ENCODE assay signal across 1 cellular context in the genomic region with DNA sequence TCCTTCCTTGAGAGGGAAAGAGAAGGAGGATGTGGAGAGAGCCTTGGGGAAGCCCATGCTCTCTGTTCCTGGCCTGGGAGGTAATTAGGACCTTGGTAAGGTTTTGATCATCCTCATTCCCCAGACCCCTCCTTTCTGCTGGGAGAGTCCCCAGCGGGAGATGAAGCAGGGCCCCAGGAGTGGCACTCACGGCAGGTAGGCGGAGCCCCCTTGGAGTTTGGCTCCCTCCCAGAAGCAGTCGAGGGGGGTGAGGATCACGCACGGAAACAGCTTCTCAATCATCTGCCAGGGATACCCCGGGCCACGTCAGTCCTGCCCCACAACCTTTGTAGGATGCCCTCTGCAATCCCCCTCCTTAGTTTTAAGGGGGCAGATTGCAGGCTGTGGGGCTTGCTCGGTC.
TF ChIP-seq lines count a peak whose summit lies in the region.

No MANE protein-coding gene starts in this region.

TF ChIP-seq in HepG2, 621 proteins besides CTCF, POLR2A, EP300 and RAD21:
- TF ChIP-seq SRF (IDR thresholded peaks at IDR 0.05; ENCODE audit: low read depth, low read length), result no peak
- TF ChIP-seq FOXJ3 (CRISPR knock-in tag; IDR thresholded peaks at IDR 0.05; ENCODE audit: borderline replicate concordance), result no peak
- no peak for TF ChIP-seq ZNF713 (CRISPR knock-in tag; IDR thresholded peaks at IDR 0.05)
- TF ChIP-seq GFI1 (CRISPR knock-in tag; IDR thresholded peaks at IDR 0.05; ENCODE audit: borderline replicate concordance), result no peak
- TF ChIP-seq ZNF563 (CRISPR knock-in tag; IDR thresholded peaks at IDR 0.05), result no peak
- TF ChIP-seq ZSCAN31 (CRISPR knock-in tag; IDR thresholded peaks at IDR 0.05; ENCODE audit: low read depth), result no peak
- no peak for TF ChIP-seq SMAD1 (CRISPR knock-in tag; IDR thresholded peaks at IDR 0.05; ENCODE audit: borderline replicate concordance, low read depth)
- no peak for TF ChIP-seq SNAPC2 (CRISPR knock-in tag; IDR thresholded peaks at IDR 0.05)
- TF ChIP-seq PREB (CRISPR knock-in tag; IDR thresholded peaks at IDR 0.05), result no peak
- no peak for TF ChIP-seq HIVEP1 (CRISPR knock-in tag; IDR thresholded peaks at IDR 0.05)
- TF ChIP-seq PBX2 (CRISPR knock-in tag; IDR thresholded peaks at IDR 0.05), result no peak
- no peak for TF ChIP-seq WIZ (CRISPR knock-in tag; IDR thresholded peaks at IDR 0.05)
- TF ChIP-seq ZNF3 (CRISPR knock-in tag; IDR thresholded peaks at IDR 0.05), result no peak
- TF ChIP-seq YEATS4 (CRISPR knock-in tag; IDR thresholded peaks at IDR 0.05; ENCODE audit: borderline replicate concordance), result no peak
- TF ChIP-seq TFDP2 (CRISPR knock-in tag; IDR thresholded peaks at IDR 0.05), result no peak
- TF ChIP-seq XRCC5 (optimal IDR thresholded peaks at IDR 0.05; ENCODE audit: low read length), result no peak
- TF ChIP-seq, protein P1, sequence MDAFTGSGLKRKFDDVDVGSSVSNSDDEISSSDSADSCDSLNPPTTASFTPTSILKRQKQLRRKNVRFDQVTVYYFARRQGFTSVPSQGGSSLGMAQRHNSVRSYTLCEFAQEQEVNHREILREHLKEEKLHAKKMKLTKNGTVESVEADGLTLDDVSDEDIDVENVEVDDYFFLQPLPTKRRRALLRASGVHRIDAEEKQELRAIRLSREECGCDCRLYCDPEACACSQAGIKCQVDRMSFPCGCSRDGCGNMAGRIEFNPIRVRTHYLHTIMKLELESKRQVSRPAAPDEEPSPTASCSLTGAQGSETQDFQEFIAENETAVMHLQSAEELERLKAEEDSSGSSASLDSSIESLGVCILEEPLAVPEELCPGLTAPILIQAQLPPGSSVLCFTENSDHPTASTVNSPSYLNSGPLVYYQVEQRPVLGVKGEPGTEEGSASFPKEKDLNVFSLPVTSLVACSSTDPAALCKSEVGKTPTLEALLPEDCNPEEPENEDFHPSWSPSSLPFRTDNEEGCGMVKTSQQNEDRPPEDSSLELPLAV (CRISPR knock-in tag; conservative IDR thresholded peaks at IDR 0.05; ENCODE audit: low read depth), result no peak
- no peak for TF ChIP-seq ZSCAN29 (CRISPR knock-in tag; conservative IDR thresholded peaks at IDR 0.05)
- TF ChIP-seq RFX3 (CRISPR knock-in tag; IDR thresholded peaks at IDR 0.05), result no peak
- no peak for TF ChIP-seq ZNF446 (CRISPR knock-in tag; IDR thresholded peaks at IDR 0.05)
